Comparison of ENCODE assay signal across 9 cellular contexts in the genomic region with DNA sequence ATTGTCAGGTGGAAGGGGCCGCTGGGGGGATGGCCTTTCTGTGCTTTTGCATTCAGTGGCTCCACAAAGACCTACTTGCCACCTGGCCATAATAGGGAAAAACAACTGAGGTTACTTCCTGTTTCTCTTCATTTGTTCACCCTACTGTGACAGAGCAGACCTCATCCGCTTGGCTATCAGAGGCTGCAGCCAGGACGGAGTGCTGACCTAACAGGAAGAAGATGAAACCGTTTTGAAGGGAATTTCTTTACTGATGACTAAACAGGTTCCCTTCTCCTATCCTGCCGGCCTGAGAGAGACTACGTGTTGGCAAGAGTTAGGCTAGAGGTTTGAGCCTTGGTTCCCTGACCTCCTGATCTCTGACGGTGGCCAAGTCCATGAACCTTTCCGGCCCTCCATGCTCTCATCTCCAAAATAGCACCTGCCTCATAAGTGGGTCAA. TPM values are rescaled to one million over a fixed set of nuclear protein-coding genes. Genes with fewer than 3 reads are reported as not detected.
DNase-seq lines count a peak whose midpoint lies in the region; ATAC-seq and TF ChIP-seq lines count a peak whose summit lies in the region.
"Had no signal": no experiment of that assay in that cellular context is flagged by ENCODE, and none has a peak within 500 bp of the region (broad histone marks: within the 10 kb centered on the region; RNA-seq: fewer than 3 reads in every experiment).

No MANE protein-coding gene starts in this region.

- no peak overlapping the region for H3K27ac ChIP-seq in gastroesophageal sphincter

- H3K9me3 ChIP-seq in gastroesophageal sphincter, result no peaks in the 10 kb centered on the region

- H3K4me3 ChIP-seq in gastroesophageal sphincter, result no peak overlapping the region

- DNase-seq in NCI-H2196 (lab: John Stamatoyannopoulos, UW; ENCODE audit: unreplicated experiment), result no peak
- no peak for DNase-seq in NCI-H524 (lab: John Stamatoyannopoulos, UW)
- DNase-seq in T-helper 2 cell, result no peak
- no peak for DNase-seq in activated gamma-delta T cell treated with Interleukin-2 at 50 U/mL for 16 hours

- no peak for TF ChIP-seq EP300 in gastroesophageal sphincter (IDR thresholded peaks at IDR 0.05)

- no peak for TF ChIP-seq POLR2A in gastroesophageal sphincter (IDR thresholded peaks at IDR 0.05)

- no peaks in the 10 kb centered on the region for H3K36me3 ChIP-seq in gastroesophageal sphincter

- 40 to 43% methylated on average over 1 to 5 of the region's 8 CpGs for WGBS in gastroesophageal sphincter (ENCODE audit: low coverage in 1 of 2), 2 donors

- no peaks in the 10 kb centered on the region for H3K4me1 ChIP-seq in gastroesophageal sphincter

- ATAC-seq in GM18498 (IDR thresholded peaks at IDR 0.05; ENCODE audit: unreplicated experiment), result peak; percentile 91
- ATAC-seq in GM21447 (IDR thresholded peaks at IDR 0.05; ENCODE audit: unreplicated experiment), result peak; percentile 96
- ATAC-seq in HG03520 (IDR thresholded peaks at IDR 0.05; ENCODE audit: unreplicated experiment), result peak; percentile 93
- ATAC-seq in gastroesophageal sphincter, result peak; percentile 47

- TF ChIP-seq CTCF in gastroesophageal sphincter (IDR thresholded peaks at IDR 0.05), result no peak

- H3K27me3 ChIP-seq in gastroesophageal sphincter, result peaks cover 44% of the 10 kb centered on the region

RNA-seq across cellular contexts. Expression of a gene that starts 21.3 kb away (rescaled TPM):
- total RNA-seq in gastroesophageal sphincter, result not detected
- total RNA-seq: fibroblast of lung had no signal

RNA-seq across cellular contexts. Expression of a gene that starts 55.5 kb away (rescaled TPM):
- total RNA-seq in gastroesophageal sphincter, result 10 to 100 TPM; 21.4 to 32.2 (median 26.1) TPM
